1 cellular context compared by ENCODE assay signal in genomic region chr22:19121631-19122142, GRCh38.
A peak's percentile ranks its signal among the peaks of the same experiment; 100 is the strongest.
TF ChIP-seq lines count a peak whose summit lies in the region.

No MANE protein-coding gene starts in this region.

TF ChIP-seq in HepG2, 621 proteins besides CTCF, POLR2A, EP300 and RAD21 (continued from another document and continues in another):
- TF ChIP-seq SNAI1 (CRISPR knock-in tag; IDR thresholded peaks at IDR 0.05; ENCODE audit: borderline replicate concordance) (no peak), ZFP1 (CRISPR knock-in tag; IDR thresholded peaks at IDR 0.05) (no peak), ZNF562 (CRISPR knock-in tag; IDR thresholded peaks at IDR 0.05; ENCODE audit: borderline replicate concordance) (no peak), SRY (CRISPR knock-in tag; IDR thresholded peaks at IDR 0.05) (peak; percentile 69; the same call in 1 of the 2 replicates), ZNF451 (CRISPR knock-in tag; IDR thresholded peaks at IDR 0.05) (peak; percentile 52; the same call in 1 of the 2 replicates), ZFX (CRISPR knock-in tag; IDR thresholded peaks at IDR 0.05; ENCODE audit: low read depth) (peak; percentile 62; the same call in 1 of the 2 replicates), FOSL1 (CRISPR knock-in tag; IDR thresholded peaks at IDR 0.05; ENCODE audit: borderline replicate concordance) (no peak), HES4 (CRISPR knock-in tag; IDR thresholded peaks at IDR 0.05; ENCODE audit: borderline replicate concordance) (no peak), TEAD2 (CRISPR knock-in tag; IDR thresholded peaks at IDR 0.05) (no peak), SIN3A (IDR thresholded peaks at IDR 0.05; ENCODE audit: borderline replicate concordance, low read depth, low read length) (0 out of 2 replicates have a peak, but pooled peaks have one; percentile 42), BCL3 (CRISPR knock-in tag; IDR thresholded peaks at IDR 0.05) (0 out of 2 replicates have a peak, but pooled peaks have one; percentile 54), ZNF281 (CRISPR knock-in tag; IDR thresholded peaks at IDR 0.05; ENCODE audit: borderline replicate concordance) (0 out of 2 replicates have a peak, but pooled peaks have one; percentile 10), ZNF609 (CRISPR knock-in tag; IDR thresholded peaks at IDR 0.05; ENCODE audit: borderline replicate concordance) (peak; percentile 26; the same call in 1 of the 2 replicates), RFX5 (IDR thresholded peaks at IDR 0.05; ENCODE audit: low read depth, low read length) (no peak), ZNF33B (CRISPR knock-in tag; IDR thresholded peaks at IDR 0.05) (0 out of 2 replicates have a peak, but pooled peaks have one; percentile 77), ZFP36L1 (CRISPR knock-in tag; IDR thresholded peaks at IDR 0.05) (no peak), NFYC (CRISPR knock-in tag; IDR thresholded peaks at IDR 0.05) (no peak), ZNF263 (CRISPR knock-in tag; IDR thresholded peaks at IDR 0.05) (peak; percentile 50; the same call in 1 of the 2 replicates), MXD1 (CRISPR knock-in tag; IDR thresholded peaks at IDR 0.05) (peak; percentile 36; the same call in 1 of the 2 replicates), ZNF121 (CRISPR knock-in tag; IDR thresholded peaks at IDR 0.05) (0 out of 2 replicates have a peak, but pooled peaks have one; percentile 18), CEBPB (IDR thresholded peaks at IDR 0.05; ENCODE audit: borderline replicate concordance, low read depth, low read length) (peak; percentile 0; the same call in 1 of the 2 replicates), PHF21A (CRISPR knock-in tag; IDR thresholded peaks at IDR 0.05) (no peak), GABPA (IDR thresholded peaks at IDR 0.05; ENCODE audit: low read depth, low read length) (no peak), GABPA (CRISPR knock-in tag; IDR thresholded peaks at IDR 0.05; ENCODE audit: low read depth) (no peak), ZNF317 (CRISPR knock-in tag; IDR thresholded peaks at IDR 0.05) (no peak), ATF4 (CRISPR knock-in tag; IDR thresholded peaks at IDR 0.05) (0 out of 4 replicates have a peak, but pooled peaks of 1 of the 2 experiments have one; percentile 10), KDM5B (CRISPR knock-in tag; IDR thresholded peaks at IDR 0.05; ENCODE audit: borderline replicate concordance) (peak; percentile 40), ZNF572 (CRISPR knock-in tag; IDR thresholded peaks at IDR 0.05) (0 out of 2 replicates have a peak, but pooled peaks have one; percentile 25), GFI1 (CRISPR knock-in tag; IDR thresholded peaks at IDR 0.05; ENCODE audit: borderline replicate concordance) (peak; percentile 34; the same call in 1 of the 2 replicates), TCF7L2 (IDR thresholded peaks at IDR 0.05; ENCODE audit: low read depth, low read length) (no peak), MYNN (CRISPR knock-in tag; IDR thresholded peaks at IDR 0.05; ENCODE audit: low read depth) (no peak), RFXAP (CRISPR knock-in tag; IDR thresholded peaks at IDR 0.05; ENCODE audit: borderline replicate concordance) (no peak), JUNB (CRISPR knock-in tag; IDR thresholded peaks at IDR 0.05; ENCODE audit: borderline replicate concordance) (no peak), SRSF4 (IDR thresholded peaks at IDR 0.05; ENCODE audit: low read depth, low read length, poor library complexity, severe bottlenecking) (no peak), KDM2A (CRISPR knock-in tag; IDR thresholded peaks at IDR 0.05; ENCODE audit: borderline replicate concordance, low read depth) (peak; percentile 26; the same call in 1 of the 2 replicates), BORCS8-MEF2B (CRISPR knock-in tag; IDR thresholded peaks at IDR 0.05) (no peak)
- TF ChIP-seq, protein P1, sequence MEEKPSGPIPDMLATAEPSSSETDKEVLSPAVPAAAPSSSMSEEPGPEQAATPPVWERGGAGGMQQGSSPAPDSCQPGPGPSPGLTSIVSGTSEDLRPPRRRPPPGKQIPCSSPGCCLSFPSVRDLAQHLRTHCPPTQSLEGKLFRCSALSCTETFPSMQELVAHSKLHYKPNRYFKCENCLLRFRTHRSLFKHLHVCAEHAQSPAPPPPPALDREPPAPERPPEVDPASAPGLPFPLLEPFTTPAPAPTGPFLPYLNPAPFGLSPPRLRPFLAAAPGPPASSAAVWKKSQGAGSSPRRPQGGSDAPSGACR (CRISPR knock-in tag; IDR thresholded peaks at IDR 0.05): 0 out of 2 replicates have a peak, but pooled peaks have one; percentile 25
- TF ChIP-seq, protein P2, sequence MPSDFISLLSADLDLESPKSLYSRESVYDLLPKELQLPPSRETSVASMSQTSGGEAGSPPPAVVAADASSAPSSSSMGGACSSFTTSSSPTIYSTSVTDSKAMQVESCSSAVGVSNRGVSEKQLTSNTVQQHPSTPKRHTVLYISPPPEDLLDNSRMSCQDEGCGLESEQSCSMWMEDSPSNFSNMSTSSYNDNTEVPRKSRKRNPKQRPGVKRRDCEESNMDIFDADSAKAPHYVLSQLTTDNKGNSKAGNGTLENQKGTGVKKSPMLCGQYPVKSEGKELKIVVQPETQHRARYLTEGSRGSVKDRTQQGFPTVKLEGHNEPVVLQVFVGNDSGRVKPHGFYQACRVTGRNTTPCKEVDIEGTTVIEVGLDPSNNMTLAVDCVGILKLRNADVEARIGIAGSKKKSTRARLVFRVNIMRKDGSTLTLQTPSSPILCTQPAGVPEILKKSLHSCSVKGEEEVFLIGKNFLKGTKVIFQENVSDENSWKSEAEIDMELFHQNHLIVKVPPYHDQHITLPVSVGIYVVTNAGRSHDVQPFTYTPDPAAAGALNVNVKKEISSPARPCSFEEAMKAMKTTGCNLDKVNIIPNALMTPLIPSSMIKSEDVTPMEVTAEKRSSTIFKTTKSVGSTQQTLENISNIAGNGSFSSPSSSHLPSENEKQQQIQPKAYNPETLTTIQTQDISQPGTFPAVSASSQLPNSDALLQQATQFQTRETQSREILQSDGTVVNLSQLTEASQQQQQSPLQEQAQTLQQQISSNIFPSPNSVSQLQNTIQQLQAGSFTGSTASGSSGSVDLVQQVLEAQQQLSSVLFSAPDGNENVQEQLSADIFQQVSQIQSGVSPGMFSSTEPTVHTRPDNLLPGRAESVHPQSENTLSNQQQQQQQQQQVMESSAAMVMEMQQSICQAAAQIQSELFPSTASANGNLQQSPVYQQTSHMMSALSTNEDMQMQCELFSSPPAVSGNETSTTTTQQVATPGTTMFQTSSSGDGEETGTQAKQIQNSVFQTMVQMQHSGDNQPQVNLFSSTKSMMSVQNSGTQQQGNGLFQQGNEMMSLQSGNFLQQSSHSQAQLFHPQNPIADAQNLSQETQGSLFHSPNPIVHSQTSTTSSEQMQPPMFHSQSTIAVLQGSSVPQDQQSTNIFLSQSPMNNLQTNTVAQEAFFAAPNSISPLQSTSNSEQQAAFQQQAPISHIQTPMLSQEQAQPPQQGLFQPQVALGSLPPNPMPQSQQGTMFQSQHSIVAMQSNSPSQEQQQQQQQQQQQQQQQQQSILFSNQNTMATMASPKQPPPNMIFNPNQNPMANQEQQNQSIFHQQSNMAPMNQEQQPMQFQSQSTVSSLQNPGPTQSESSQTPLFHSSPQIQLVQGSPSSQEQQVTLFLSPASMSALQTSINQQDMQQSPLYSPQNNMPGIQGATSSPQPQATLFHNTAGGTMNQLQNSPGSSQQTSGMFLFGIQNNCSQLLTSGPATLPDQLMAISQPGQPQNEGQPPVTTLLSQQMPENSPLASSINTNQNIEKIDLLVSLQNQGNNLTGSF (CRISPR knock-in tag; IDR thresholded peaks at IDR 0.05): 0 out of 2 replicates have a peak, but pooled peaks have one; percentile 25
- TF ChIP-seq, protein P3, sequence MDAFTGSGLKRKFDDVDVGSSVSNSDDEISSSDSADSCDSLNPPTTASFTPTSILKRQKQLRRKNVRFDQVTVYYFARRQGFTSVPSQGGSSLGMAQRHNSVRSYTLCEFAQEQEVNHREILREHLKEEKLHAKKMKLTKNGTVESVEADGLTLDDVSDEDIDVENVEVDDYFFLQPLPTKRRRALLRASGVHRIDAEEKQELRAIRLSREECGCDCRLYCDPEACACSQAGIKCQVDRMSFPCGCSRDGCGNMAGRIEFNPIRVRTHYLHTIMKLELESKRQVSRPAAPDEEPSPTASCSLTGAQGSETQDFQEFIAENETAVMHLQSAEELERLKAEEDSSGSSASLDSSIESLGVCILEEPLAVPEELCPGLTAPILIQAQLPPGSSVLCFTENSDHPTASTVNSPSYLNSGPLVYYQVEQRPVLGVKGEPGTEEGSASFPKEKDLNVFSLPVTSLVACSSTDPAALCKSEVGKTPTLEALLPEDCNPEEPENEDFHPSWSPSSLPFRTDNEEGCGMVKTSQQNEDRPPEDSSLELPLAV (CRISPR knock-in tag; conservative IDR thresholded peaks at IDR 0.05; ENCODE audit: low read depth): no peak
- TF ChIP-seq, protein P4, sequence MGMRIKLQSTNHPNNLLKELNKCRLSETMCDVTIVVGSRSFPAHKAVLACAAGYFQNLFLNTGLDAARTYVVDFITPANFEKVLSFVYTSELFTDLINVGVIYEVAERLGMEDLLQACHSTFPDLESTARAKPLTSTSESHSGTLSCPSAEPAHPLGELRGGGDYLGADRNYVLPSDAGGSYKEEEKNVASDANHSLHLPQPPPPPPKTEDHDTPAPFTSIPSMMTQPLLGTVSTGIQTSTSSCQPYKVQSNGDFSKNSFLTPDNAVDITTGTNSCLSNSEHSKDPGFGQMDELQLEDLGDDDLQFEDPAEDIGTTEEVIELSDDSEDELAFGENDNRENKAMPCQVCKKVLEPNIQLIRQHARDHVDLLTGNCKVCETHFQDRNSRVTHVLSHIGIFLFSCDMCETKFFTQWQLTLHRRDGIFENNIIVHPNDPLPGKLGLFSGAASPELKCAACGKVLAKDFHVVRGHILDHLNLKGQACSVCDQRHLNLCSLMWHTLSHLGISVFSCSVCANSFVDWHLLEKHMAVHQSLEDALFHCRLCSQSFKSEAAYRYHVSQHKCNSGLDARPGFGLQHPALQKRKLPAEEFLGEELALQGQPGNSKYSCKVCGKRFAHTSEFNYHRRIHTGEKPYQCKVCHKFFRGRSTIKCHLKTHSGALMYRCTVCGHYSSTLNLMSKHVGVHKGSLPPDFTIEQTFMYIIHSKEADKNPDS (CRISPR knock-in tag; IDR thresholded peaks at IDR 0.05): peak; percentile 46; the same call in 1 of the 2 replicates
